ENCODE assay signal across 1 cellular context in genomic region chr20:645318-646106, GRCh38.
TF ChIP-seq lines count a peak whose summit lies in the region.

No MANE protein-coding gene starts in this region.

TF ChIP-seq in GM12878, 131 proteins besides CTCF, POLR2A, EP300 and RAD21 (continued from another document):
- TF ChIP-seq E4F1 (IDR thresholded peaks at IDR 0.05; ENCODE audit: borderline replicate concordance, partially characterized antibody): no peak
- TF ChIP-seq, protein P1, sequence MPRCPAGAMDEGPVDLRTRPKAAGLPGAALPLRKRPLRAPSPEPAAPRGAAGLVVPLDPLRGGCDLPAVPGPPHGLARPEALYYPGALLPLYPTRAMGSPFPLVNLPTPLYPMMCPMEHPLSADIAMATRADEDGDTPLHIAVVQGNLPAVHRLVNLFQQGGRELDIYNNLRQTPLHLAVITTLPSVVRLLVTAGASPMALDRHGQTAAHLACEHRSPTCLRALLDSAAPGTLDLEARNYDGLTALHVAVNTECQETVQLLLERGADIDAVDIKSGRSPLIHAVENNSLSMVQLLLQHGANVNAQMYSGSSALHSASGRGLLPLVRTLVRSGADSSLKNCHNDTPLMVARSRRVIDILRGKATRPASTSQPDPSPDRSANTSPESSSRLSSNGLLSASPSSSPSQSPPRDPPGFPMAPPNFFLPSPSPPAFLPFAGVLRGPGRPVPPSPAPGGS (IDR thresholded peaks at IDR 0.05; ENCODE audit: borderline replicate concordance, insufficient read depth, low read depth, low read length, poor library complexity, severe bottlenecking): no peak
- no peak for TF ChIP-seq HCFC1 (IDR thresholded peaks at IDR 0.05; ENCODE audit: low read length)
- peak; percentile 70; the same call in 1 of the 2 replicates for TF ChIP-seq SMARCA5 (IDR thresholded peaks at IDR 0.05)
- TF ChIP-seq MTA2 (IDR thresholded peaks at IDR 0.05; ENCODE audit: low read depth): no peak
- no peak for TF ChIP-seq ZNF622 (IDR thresholded peaks at IDR 0.05)
- no peak for TF ChIP-seq CEBPB (IDR thresholded peaks at IDR 0.05; ENCODE audit: borderline replicate concordance in 1 of 2, low read depth in 2 of 2, low read length in 2 of 2)
- TF ChIP-seq SKIL (IDR thresholded peaks at IDR 0.05; ENCODE audit: low read depth, poor library complexity, severe bottlenecking): no peak
- TF ChIP-seq, protein P2, sequence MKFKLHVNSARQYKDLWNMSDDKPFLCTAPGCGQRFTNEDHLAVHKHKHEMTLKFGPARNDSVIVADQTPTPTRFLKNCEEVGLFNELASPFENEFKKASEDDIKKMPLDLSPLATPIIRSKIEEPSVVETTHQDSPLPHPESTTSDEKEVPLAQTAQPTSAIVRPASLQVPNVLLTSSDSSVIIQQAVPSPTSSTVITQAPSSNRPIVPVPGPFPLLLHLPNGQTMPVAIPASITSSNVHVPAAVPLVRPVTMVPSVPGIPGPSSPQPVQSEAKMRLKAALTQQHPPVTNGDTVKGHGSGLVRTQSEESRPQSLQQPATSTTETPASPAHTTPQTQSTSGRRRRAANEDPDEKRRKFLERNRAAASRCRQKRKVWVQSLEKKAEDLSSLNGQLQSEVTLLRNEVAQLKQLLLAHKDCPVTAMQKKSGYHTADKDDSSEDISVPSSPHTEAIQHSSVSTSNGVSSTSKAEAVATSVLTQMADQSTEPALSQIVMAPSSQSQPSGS (IDR thresholded peaks at IDR 0.05; ENCODE audit: low read length): no peak
- TF ChIP-seq PAX8 (IDR thresholded peaks at IDR 0.05): no peak
- no peak for TF ChIP-seq RCOR1 (conservative IDR thresholded peaks at IDR 0.05; ENCODE audit: low read depth, low read length)
- TF ChIP-seq DPF2 (IDR thresholded peaks at IDR 0.05): no peak
- no peak for TF ChIP-seq BMI1 (IDR thresholded peaks at IDR 0.05; ENCODE audit: borderline replicate concordance)
- TF ChIP-seq FOXM1 (IDR thresholded peaks at IDR 0.05; ENCODE audit: low read depth, low read length): no peak
- no peak for TF ChIP-seq WRNIP1 (IDR thresholded peaks at IDR 0.05; ENCODE audit: borderline replicate concordance, low read depth, low read length)
- TF ChIP-seq RUNX3 (IDR thresholded peaks at IDR 0.05; ENCODE audit: low read length): 0 out of 2 replicates have a peak, but pooled peaks have one; percentile 18
- no peak for TF ChIP-seq ZNF384 (IDR thresholded peaks at IDR 0.05; ENCODE audit: borderline replicate concordance, low read depth, low read length)
- TF ChIP-seq TARDBP (IDR thresholded peaks at IDR 0.05; ENCODE audit: borderline replicate concordance): no peak
- TF ChIP-seq, protein P3, sequence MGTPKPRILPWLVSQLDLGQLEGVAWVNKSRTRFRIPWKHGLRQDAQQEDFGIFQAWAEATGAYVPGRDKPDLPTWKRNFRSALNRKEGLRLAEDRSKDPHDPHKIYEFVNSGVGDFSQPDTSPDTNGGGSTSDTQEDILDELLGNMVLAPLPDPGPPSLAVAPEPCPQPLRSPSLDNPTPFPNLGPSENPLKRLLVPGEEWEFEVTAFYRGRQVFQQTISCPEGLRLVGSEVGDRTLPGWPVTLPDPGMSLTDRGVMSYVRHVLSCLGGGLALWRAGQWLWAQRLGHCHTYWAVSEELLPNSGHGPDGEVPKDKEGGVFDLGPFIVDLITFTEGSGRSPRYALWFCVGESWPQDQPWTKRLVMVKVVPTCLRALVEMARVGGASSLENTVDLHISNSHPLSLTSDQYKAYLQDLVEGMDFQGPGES (IDR thresholded peaks at IDR 0.05): no peak
- TF ChIP-seq SMAD1 (IDR thresholded peaks at IDR 0.05; ENCODE audit: low read depth, partially characterized antibody): no peak
- no peak for TF ChIP-seq ZBTB40 (IDR thresholded peaks at IDR 0.05; ENCODE audit: borderline replicate concordance)
- TF ChIP-seq JUNB (IDR thresholded peaks at IDR 0.05): no peak
- TF ChIP-seq SUPT20H (IDR thresholded peaks at IDR 0.05; ENCODE audit: borderline replicate concordance, control insufficient read depth, low read depth, low read length): no peak
- no peak for TF ChIP-seq CHD4 (IDR thresholded peaks at IDR 0.05)
- TF ChIP-seq CREB1 (IDR thresholded peaks at IDR 0.05; ENCODE audit: low read depth): no peak
- TF ChIP-seq, protein P4, sequence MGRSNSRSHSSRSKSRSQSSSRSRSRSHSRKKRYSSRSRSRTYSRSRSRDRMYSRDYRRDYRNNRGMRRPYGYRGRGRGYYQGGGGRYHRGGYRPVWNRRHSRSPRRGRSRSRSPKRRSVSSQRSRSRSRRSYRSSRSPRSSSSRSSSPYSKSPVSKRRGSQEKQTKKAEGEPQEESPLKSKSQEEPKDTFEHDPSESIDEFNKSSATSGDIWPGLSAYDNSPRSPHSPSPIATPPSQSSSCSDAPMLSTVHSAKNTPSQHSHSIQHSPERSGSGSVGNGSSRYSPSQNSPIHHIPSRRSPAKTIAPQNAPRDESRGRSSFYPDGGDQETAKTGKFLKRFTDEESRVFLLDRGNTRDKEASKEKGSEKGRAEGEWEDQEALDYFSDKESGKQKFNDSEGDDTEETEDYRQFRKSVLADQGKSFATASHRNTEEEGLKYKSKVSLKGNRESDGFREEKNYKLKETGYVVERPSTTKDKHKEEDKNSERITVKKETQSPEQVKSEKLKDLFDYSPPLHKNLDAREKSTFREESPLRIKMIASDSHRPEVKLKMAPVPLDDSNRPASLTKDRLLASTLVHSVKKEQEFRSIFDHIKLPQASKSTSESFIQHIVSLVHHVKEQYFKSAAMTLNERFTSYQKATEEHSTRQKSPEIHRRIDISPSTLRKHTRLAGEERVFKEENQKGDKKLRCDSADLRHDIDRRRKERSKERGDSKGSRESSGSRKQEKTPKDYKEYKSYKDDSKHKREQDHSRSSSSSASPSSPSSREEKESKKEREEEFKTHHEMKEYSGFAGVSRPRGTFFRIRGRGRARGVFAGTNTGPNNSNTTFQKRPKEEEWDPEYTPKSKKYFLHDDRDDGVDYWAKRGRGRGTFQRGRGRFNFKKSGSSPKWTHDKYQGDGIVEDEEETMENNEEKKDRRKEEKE (IDR thresholded peaks at IDR 0.05): no peak
- TF ChIP-seq KLF5 (IDR thresholded peaks at IDR 0.05; ENCODE audit: partially characterized antibody): no peak
- TF ChIP-seq, protein P5, sequence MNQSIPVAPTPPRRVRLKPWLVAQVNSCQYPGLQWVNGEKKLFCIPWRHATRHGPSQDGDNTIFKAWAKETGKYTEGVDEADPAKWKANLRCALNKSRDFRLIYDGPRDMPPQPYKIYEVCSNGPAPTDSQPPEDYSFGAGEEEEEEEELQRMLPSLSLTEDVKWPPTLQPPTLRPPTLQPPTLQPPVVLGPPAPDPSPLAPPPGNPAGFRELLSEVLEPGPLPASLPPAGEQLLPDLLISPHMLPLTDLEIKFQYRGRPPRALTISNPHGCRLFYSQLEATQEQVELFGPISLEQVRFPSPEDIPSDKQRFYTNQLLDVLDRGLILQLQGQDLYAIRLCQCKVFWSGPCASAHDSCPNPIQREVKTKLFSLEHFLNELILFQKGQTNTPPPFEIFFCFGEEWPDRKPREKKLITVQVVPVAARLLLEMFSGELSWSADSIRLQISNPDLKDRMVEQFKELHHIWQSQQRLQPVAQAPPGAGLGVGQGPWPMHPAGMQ (IDR thresholded peaks at IDR 0.05; ENCODE audit: borderline replicate concordance): no peak
- TF ChIP-seq NFIC (IDR thresholded peaks at IDR 0.05; ENCODE audit: low read depth, low read length): no peak
- no peak for TF ChIP-seq ZBTB4 (CRISPR knock-in tag; IDR thresholded peaks at IDR 0.05)
